Comparison of ENCODE assay signal across 7 cellular contexts in genomic region chr1:182839209-182840065, GRCh38. TPM values are rescaled to one million over a fixed set of nuclear protein-coding genes. Genes with fewer than 3 reads are reported as not detected.
DNase-seq lines count a peak whose midpoint lies in the region; ATAC-seq, FAIRE-seq and TF ChIP-seq lines count a peak whose summit lies in the region.

DHX9 (plus strand) TSS chr1:182839347; CDS start chr1:182842567, 3,220 bp downstream.

- H3K36me3 ChIP-seq in hepatocyte (replicated peaks; ENCODE audit: insufficient read depth, low read depth): no peaks in the 10 kb centered on the region

- H3K4me2 ChIP-seq in hepatocyte: peak within 1 kb of the TSS; percentile 90

- in situ Hi-C loops in astrocyte of the cerebellum (cut with HindIII; ENCODE audit: low sequenced_read_pairs): no loop called here

- H4K20me1 ChIP-seq in hepatocyte (ENCODE audit: insufficient read depth, poor library complexity, severe bottlenecking): peaks cover 50% of the 10 kb centered on the region

- H3K79me2 ChIP-seq in hepatocyte: peaks cover 49% of the 10 kb centered on the region

- peaks cover 17% of the 10 kb centered on the region for H3K4me1 ChIP-seq in hepatocyte (ENCODE audit: insufficient read depth)

- no peaks in the 10 kb centered on the region for H3K9me2 ChIP-seq in hepatocyte (replicated peaks; ENCODE audit: insufficient read depth)

- H3K4me3 ChIP-seq in astrocyte of the cerebellum (ENCODE audit: low read depth, low read length) (peak within 1 kb of the TSS; percentile 93), hepatocyte (peak within 1 kb of the TSS; percentile 57)

- FAIRE-seq in GM18507 (lab: Jason Lieb, UNC): peak; percentile 90

- H3K9me3 ChIP-seq in hepatocyte (ENCODE audit: low read depth): no peaks in the 10 kb centered on the region

- no peaks in the 10 kb centered on the region for H3K27me3 ChIP-seq in hepatocyte

- DNase-seq in GM18507 (ENCODE audit: extremely low spot score, insufficient read length, low read depth) (peak; percentile 96), NCI-H2029 (lab: John Stamatoyannopoulos, UW) (peak; percentile 92), T-helper 22 cell (ENCODE audit: low read depth) (peak; percentile 89), astrocyte of the cerebellum (ENCODE audit: low read depth) (peak; percentile 62), hepatocyte (ENCODE audit: low spot score) (peak; percentile 97), retina (peak; percentile 97)

- peak; percentile 13 for TF ChIP-seq CTCF in astrocyte of the cerebellum (IDR thresholded peaks at IDR 0.05; ENCODE audit: low read depth, low read length, missing control alignments)
- peak; percentile 19 for TF ChIP-seq CTCF in hepatocyte (IDR thresholded peaks at IDR 0.05; ENCODE audit: poor library complexity)

- 1% methylated on average over 48 of the region's 92 CpGs for WGBS in hepatocyte (ENCODE audit: low lambda C conversion rate, missing lambda C conversion rate)

- ATAC-seq in HG02981 (IDR thresholded peaks at IDR 0.05; ENCODE audit: unreplicated experiment): peak; percentile 70

- peak within 1 kb of the TSS; percentile 94 for H3K27ac ChIP-seq in hepatocyte

- peak within 1 kb of the TSS; percentile 69 for H2AFZ ChIP-seq in hepatocyte

RNA-seq across cellular contexts. Expression of gene DHX9, which starts in this region (rescaled TPM):
- 114 and 132 TPM in 2 replicates for total RNA-seq in hepatocyte
- polyA plus RNA-seq in hepatocyte: 66.3 and 70.7 TPM in 2 replicates

Comparison
In these comparisons a context has a peak if more than half of its experiments do, and no peak if none do; other contexts are left out.
1. Peak in every context shown above with its lines: DNase-seq, ATAC-seq, H3K4me3 ChIP-seq and H3K27ac ChIP-seq.